Comparison of ENCODE assay signal across 1 cellular context in genomic region chr12:89662623-89663022, GRCh38.
TF ChIP-seq lines count a peak whose summit lies in the region.

No MANE protein-coding gene starts in this region.

TF ChIP-seq in IMR-90, 13 proteins besides CTCF, POLR2A, EP300 and RAD21:
- TF ChIP-seq MXI1 (IDR thresholded peaks at IDR 0.05; ENCODE audit: borderline replicate concordance, low read depth, low read length) = no peak
- no peak for TF ChIP-seq ELK1 (IDR thresholded peaks at IDR 0.05; ENCODE audit: borderline replicate concordance, low read depth, low read length)
- no peak for TF ChIP-seq USF2 (IDR thresholded peaks at IDR 0.05; ENCODE audit: low read depth, low read length)
- TF ChIP-seq FOS (IDR thresholded peaks at IDR 0.05; ENCODE audit: low read depth, low read length) = no peak
- TF ChIP-seq SMC3 (IDR thresholded peaks at IDR 0.05; ENCODE audit: low read depth, low read length) = no peak
